ENCODE assay signal across 7 cellular contexts in genomic region chr17:17836818-17837379, GRCh38. TPM values are rescaled to one million over a fixed set of nuclear protein-coding genes. Genes with fewer than 3 reads are reported as not detected.
DNase-seq lines count a peak whose midpoint lies in the region; ATAC-seq, FAIRE-seq and TF ChIP-seq lines count a peak whose summit lies in the region.

Gene SREBF1 (minus strand): TSS chr17:17836986. CDS start chr17:17836817, 169 bp downstream.

- H3K27me3 ChIP-seq in MM.1S (replicated peaks; ENCODE audit: insufficient read depth, low read length) (no peaks in the 10 kb centered on the region), endodermal cell (ENCODE audit: control insufficient read depth, insufficient read depth, low read length, poor library complexity, severe bottlenecking) (no peaks in the 10 kb centered on the region)

- H3F3A ChIP-seq in MM.1S (ENCODE audit: insufficient read depth, low read length), result peaks cover 18% of the 10 kb centered on the region

- H3K27me3 Mint-ChIP-seq in activated CD8-positive, alpha-beta T cell treated with anti-CD3 and anti-CD28 coated beads, Interleukin-2, amount 10 ng/mL, durations not matched to agents 7 days and 5 days (ENCODE audit: low read depth), result no peaks in the 10 kb centered on the region
- no peaks in the 10 kb centered on the region for H3K27me3 Mint-ChIP-seq in endodermal cell (ENCODE audit: insufficient read depth)
- H3K27me3 Mint-ChIP-seq in mesothelial cell of epicardium (ENCODE audit: low read depth), result no peaks in the 10 kb centered on the region
- no peaks in the 10 kb centered on the region for H3K27me3 Mint-ChIP-seq in stimulated activated memory B cell treated with anti-CD40 and anti-IgM and Interleukin-4, amounts not matched to agents 10 μg/mL and 1 μg/mL and 100 μg/mL, for 72 hours

- peak within 1 kb of the TSS; percentile 96 for H3K4me3 Mint-ChIP-seq in activated CD8-positive, alpha-beta T cell treated with anti-CD3 and anti-CD28 coated beads, Interleukin-2, amount 10 ng/mL, durations not matched to agents 7 days and 5 days
- peak within 1 kb of the TSS; percentile 74 for H3K4me3 Mint-ChIP-seq in endodermal cell
- H3K4me3 Mint-ChIP-seq in mesothelial cell of epicardium, result peak within 1 kb of the TSS; percentile 90
- H3K4me3 Mint-ChIP-seq in stimulated activated memory B cell treated with anti-CD40 and anti-IgM and Interleukin-4, amounts not matched to agents 10 μg/mL and 1 μg/mL and 100 μg/mL, for 72 hours, result peak within 1 kb of the TSS; percentile 85

- H3K36me3 ChIP-seq in MM.1S (replicated peaks; ENCODE audit: insufficient read depth, low read length) (no peaks in the 10 kb centered on the region), endodermal cell (ENCODE audit: control insufficient read depth, insufficient read depth, low read length) (peaks cover 10% of the 10 kb centered on the region)

- no peak for DNase-seq in H54 (ENCODE audit: insufficient read length, low spot score)
- DNase-seq in MM.1S, result peak; percentile 39
- DNase-seq in activated CD8-positive, alpha-beta T cell treated with anti-CD3 and anti-CD28 coated beads, Interleukin-2, amount 10 ng/mL, durations not matched to agents 7 days and 5 days, result peak; percentile 76
- DNase-seq in endodermal cell, result peak; percentile 90
- peak; percentile 60 to 69 for DNase-seq in mesothelial cell of epicardium (ENCODE audit: low spot score in 2 of 2, unreplicated experiment in 2 of 2)

- CTCF ChIA-PET in activated CD8-positive, alpha-beta T cell treated with anti-CD3 and anti-CD28 coated beads, Interleukin-2, amount 10 ng/mL, durations not matched to agents 7 days and 5 days (lab: Charles Lee), result interaction anchor here (0.8 to 2.4 kb wide), 10 partner anchors 9 to 340 kb away, joined by 3 to 33 read pairs (median 5); partner anchors contain the start of gene RASD1

- H3K9me3 Mint-ChIP-seq in activated CD8-positive, alpha-beta T cell treated with anti-CD3 and anti-CD28 coated beads, Interleukin-2, amount 10 ng/mL, durations not matched to agents 7 days and 5 days (ENCODE audit: insufficient read depth), result no peaks in the 10 kb centered on the region
- H3K9me3 Mint-ChIP-seq in endodermal cell (no peaks in the 10 kb centered on the region), mesothelial cell of epicardium (no peaks in the 10 kb centered on the region)
- no peaks in the 10 kb centered on the region for H3K9me3 Mint-ChIP-seq in stimulated activated memory B cell treated with anti-CD40 and anti-IgM and Interleukin-4, amounts not matched to agents 10 μg/mL and 1 μg/mL and 100 μg/mL, for 72 hours

- peak; percentile 32 for ATAC-seq in activated CD8-positive, alpha-beta T cell treated with anti-CD3 and anti-CD28 coated beads, Interleukin-2, amount 10 ng/mL, durations not matched to agents 7 days and 5 days
- ATAC-seq in stimulated activated memory B cell treated with anti-CD40 and anti-IgM and Interleukin-4, amounts not matched to agents 10 μg/mL and 1 μg/mL and 100 μg/mL, for 72 hours, result peak; percentile 56

- POLR2A ChIA-PET in activated CD8-positive, alpha-beta T cell treated with anti-CD3 and anti-CD28 coated beads, Interleukin-2, amount 10 ng/mL, durations not matched to agents 7 days and 5 days (lab: Charles Lee), result interaction anchor here (0.8 to 4.8 kb wide), 17 partner anchors 11 to 154 kb away, joined by 3 to 117 read pairs (median 5); partner anchors contain the start of genes DRC3 and TOM1L2

- H3K36me3 Mint-ChIP-seq in activated CD8-positive, alpha-beta T cell treated with anti-CD3 and anti-CD28 coated beads, Interleukin-2, amount 10 ng/mL, durations not matched to agents 7 days and 5 days (ENCODE audit: low read depth), result peaks cover 32% of the 10 kb centered on the region
- peaks cover 15% of the 10 kb centered on the region for H3K36me3 Mint-ChIP-seq in endodermal cell (ENCODE audit: low read depth)
- peaks cover 4% of the 10 kb centered on the region for H3K36me3 Mint-ChIP-seq in mesothelial cell of epicardium
- peaks cover 13% of the 10 kb centered on the region for H3K36me3 Mint-ChIP-seq in stimulated activated memory B cell treated with anti-CD40 and anti-IgM and Interleukin-4, amounts not matched to agents 10 μg/mL and 1 μg/mL and 100 μg/mL, for 72 hours

- peak within 1 kb of the TSS; percentile 89 for H3K4me3 ChIP-seq in GM12875 (ENCODE audit: low read depth, low read length)
- H3K4me3 ChIP-seq in MM.1S (ENCODE audit: low read length), result peak within 1 kb of the TSS; percentile 91
- peak within 1 kb of the TSS; percentile 83 for H3K4me3 ChIP-seq in endodermal cell (ENCODE audit: low read length)

- peak within 1 kb of the TSS; percentile 35; the same call in 1 of the 2 replicates for H2AFZ ChIP-seq in MM.1S (ENCODE audit: low read length)

- TF ChIP-seq CTCF in GM12875 (IDR thresholded peaks at IDR 0.05; ENCODE audit: borderline replicate concordance, insufficient read depth, low read depth, low read length) (no peak), MM.1S (IDR thresholded peaks at IDR 0.05; ENCODE audit: low read length) (no peak), endodermal cell (conservative IDR thresholded peaks at IDR 0.05) (no peak), mesothelial cell of epicardium (IDR thresholded peaks at IDR 0.05; ENCODE audit: unreplicated experiment) (no peak)

- no peaks in the 10 kb centered on the region for H3K9me2 ChIP-seq in MM.1S (replicated peaks; ENCODE audit: insufficient read depth, low read length)

- WGBS in endodermal cell (ENCODE audit: insufficient coverage in 1 of 2, insufficient read length in 1 of 2), 2 experiments, result 4 to 9% methylated on average over 11 to 52 of the region's 52 CpGs

- H3K27ac Mint-ChIP-seq in activated CD8-positive, alpha-beta T cell treated with anti-CD3 and anti-CD28 coated beads, Interleukin-2, amount 10 ng/mL, durations not matched to agents 7 days and 5 days, result peak within 1 kb of the TSS; percentile 93
- H3K27ac Mint-ChIP-seq in endodermal cell (peak within 1 kb of the TSS; percentile 99), mesothelial cell of epicardium (peak within 1 kb of the TSS; percentile 99)
- H3K27ac Mint-ChIP-seq in stimulated activated memory B cell treated with anti-CD40 and anti-IgM and Interleukin-4, amounts not matched to agents 10 μg/mL and 1 μg/mL and 100 μg/mL, for 72 hours, result peak within 1 kb of the TSS; percentile 99

- peaks cover 78% of the 10 kb centered on the region for H3K4me1 Mint-ChIP-seq in activated CD8-positive, alpha-beta T cell treated with anti-CD3 and anti-CD28 coated beads, Interleukin-2, amount 10 ng/mL, durations not matched to agents 7 days and 5 days (ENCODE audit: low read depth)
- H3K4me1 Mint-ChIP-seq in endodermal cell (peaks cover 44% of the 10 kb centered on the region), mesothelial cell of epicardium (peaks cover 69% of the 10 kb centered on the region)
- H3K4me1 Mint-ChIP-seq in stimulated activated memory B cell treated with anti-CD40 and anti-IgM and Interleukin-4, amounts not matched to agents 10 μg/mL and 1 μg/mL and 100 μg/mL, for 72 hours, result peaks cover 73% of the 10 kb centered on the region

- H3K27ac ChIP-seq in MM.1S (ENCODE audit: low read length), result peak within 1 kb of the TSS; percentile 80
- H3K27ac ChIP-seq in endodermal cell (ENCODE audit: low read depth, low read length), result peak within 1 kb of the TSS; percentile 90

- H3K9ac ChIP-seq in MM.1S (ENCODE audit: low read length) (peak within 1 kb of the TSS; percentile 99), endodermal cell (ENCODE audit: extremely low read depth, low read length, poor library complexity, severe bottlenecking) (peak within 1 kb of the TSS; percentile 93)

- FAIRE-seq in H54 (lab: Jason Lieb, UNC), result no peak

- H3K9me3 ChIP-seq in MM.1S (replicated peaks; ENCODE audit: insufficient read depth, low read length) (no peaks in the 10 kb centered on the region), endodermal cell (ENCODE audit: control insufficient read depth, low read length) (no peaks in the 10 kb centered on the region)

- TF ChIP-seq POLR2A in H54 (IDR thresholded peaks at IDR 0.05; ENCODE audit: low read depth, low read length), result peak; percentile 63

- H3K4me1 ChIP-seq in MM.1S (ENCODE audit: low read length) (peaks cover 51% of the 10 kb centered on the region), endodermal cell (ENCODE audit: control insufficient read depth, insufficient read depth, low read length) (peaks cover 12% of the 10 kb centered on the region)

- peaks cover 35% of the 10 kb centered on the region for H3K79me2 ChIP-seq in MM.1S (ENCODE audit: low read length)

- peak within 1 kb of the TSS; percentile 96 for H3K4me2 ChIP-seq in MM.1S (ENCODE audit: low read depth, low read length)

- H4K20me1 ChIP-seq in MM.1S (ENCODE audit: insufficient read depth, low read length), result no peaks in the 10 kb centered on the region

RNA-seq across cellular contexts. Expression of gene SREBF1, which starts in this region (rescaled TPM):
- total RNA-seq in activated CD8-positive, alpha-beta T cell treated with anti-CD3 and anti-CD28 coated beads, Interleukin-2, amount 10 ng/mL, durations not matched to agents 7 days and 5 days, result 100 to 1,000 TPM; 212 to 254 TPM
- total RNA-seq in endodermal cell (10 to 100 TPM; 39.0 to 58.2 TPM), mesothelial cell of epicardium (179 to 187 TPM (median 181 TPM) in 3 replicates)
- 69.1 TPM for polyA plus RNA-seq in endodermal cell (2013, experiment 1 of 2)
- polyA plus RNA-seq in endodermal cell (2013, experiment 2 of 2), result 66.7 TPM
